8 cellular contexts compared by ENCODE assay signal in genomic region chr22:25202290-25202921, GRCh38. TPM values are rescaled to one million over a fixed set of nuclear protein-coding genes. Genes with fewer than 3 reads are reported as not detected.
DNase-seq lines count a peak whose midpoint lies in the region; ATAC-seq and TF ChIP-seq lines count a peak whose summit lies in the region.

No MANE protein-coding gene starts in this region.

- DNase-seq in activated gamma-delta T cell treated with Interleukin-2 at 50 U/mL for 16 hours (peak; percentile 51), activated gamma-delta T cell (lab: John Stamatoyannopoulos, UW) (no peak), NCI-H345 (lab: John Stamatoyannopoulos, UW) (peak; percentile 48), dermis microvascular lymphatic vessel endothelial cell (ENCODE audit: low read depth in 2 of 2) (peak; percentile 36 to 64), lower lobe of right lung (peak; percentile 60)
- peak; percentile 87 for DNase-seq in activated CD4-positive, alpha-beta T cell treated with anti-CD3 and anti-CD28 coated beads, Interleukin-2, amount 10 ng/mL, durations not matched to agents 24 days and 14 days
- DNase-seq in stimulated activated CD8-positive, alpha-beta memory T cell treated with anti-CD3 and anti-CD28 coated beads, Interleukin-15, amount 100 ng/mL, for 24 hours (ENCODE audit: low read depth), result peak; percentile 25

- H3K27me3 Mint-ChIP-seq in activated CD4-positive, alpha-beta T cell treated with anti-CD3 and anti-CD28 coated beads, Interleukin-2, amount 10 ng/mL, durations not matched to agents 24 days and 14 days, result no peaks in the 10 kb centered on the region

- peak; percentile 87 for TF ChIP-seq CTCF in lower lobe of right lung (IDR thresholded peaks at IDR 0.05)

- H3K4me3 ChIP-seq in lower lobe of right lung, result no peak overlapping the region

- H3K27ac ChIP-seq in lower lobe of right lung, result no peak overlapping the region

- H3K27me3 ChIP-seq in lower lobe of right lung (ENCODE audit: low read depth), result no peaks in the 10 kb centered on the region

- no peak overlapping the region for H3K4me3 Mint-ChIP-seq in activated CD4-positive, alpha-beta T cell treated with anti-CD3 and anti-CD28 coated beads, Interleukin-2, amount 10 ng/mL, durations not matched to agents 24 days and 14 days

- no peaks in the 10 kb centered on the region for H3K9me3 Mint-ChIP-seq in activated CD4-positive, alpha-beta T cell treated with anti-CD3 and anti-CD28 coated beads, Interleukin-2, amount 10 ng/mL, durations not matched to agents 24 days and 14 days

- H3K9me3 ChIP-seq in lower lobe of right lung, result no peaks in the 10 kb centered on the region

- H3K27ac Mint-ChIP-seq in activated CD4-positive, alpha-beta T cell treated with anti-CD3 and anti-CD28 coated beads, Interleukin-2, amount 10 ng/mL, durations not matched to agents 24 days and 14 days, result no peak overlapping the region

- H3K36me3 ChIP-seq in lower lobe of right lung, result peaks cover 12% of the 10 kb centered on the region

- H3K36me3 Mint-ChIP-seq in activated CD4-positive, alpha-beta T cell treated with anti-CD3 and anti-CD28 coated beads, Interleukin-2, amount 10 ng/mL, durations not matched to agents 24 days and 14 days (ENCODE audit: low read depth), result no peaks in the 10 kb centered on the region

- ATAC-seq in lower lobe of right lung (peak; percentile 71 to 80), GM18873 (IDR thresholded peaks at IDR 0.05; ENCODE audit: low FRiP score, unreplicated experiment) (no peak)

- peaks cover 2% of the 10 kb centered on the region for H3K4me1 Mint-ChIP-seq in activated CD4-positive, alpha-beta T cell treated with anti-CD3 and anti-CD28 coated beads, Interleukin-2, amount 10 ng/mL, durations not matched to agents 24 days and 14 days

- intact Hi-C loops in activated CD4-positive, alpha-beta T cell treated with anti-CD3 and anti-CD28 coated beads, Interleukin-2, amount 10 ng/mL, durations not matched to agents 24 days and 14 days (cut with micrococcal nuclease), result loop anchor here (1.0 to 10.0 kb wide), 3 partner anchors 121 to 1128 kb away; no protein-coding TSS in a partner anchor
- intact Hi-C loops in lower lobe of right lung (cut with DNase I), result no loop called here

- H3K4me1 ChIP-seq in lower lobe of right lung, result no peaks in the 10 kb centered on the region

RNA-seq across cellular contexts. Expression of gene CRYBB3, which starts 2.7 kb away (rescaled TPM):
- 0.49 TPM in 1 of 2 replicates, not detected in the other for total RNA-seq in activated CD4-positive, alpha-beta T cell treated with anti-CD3 and anti-CD28 coated beads, Interleukin-2, amount 10 ng/mL, durations not matched to agents 24 days and 14 days
- total RNA-seq in dermis microvascular lymphatic vessel endothelial cell (not detected in 2 replicates), lower lobe of right lung (0.74 TPM)

RNA-seq across cellular contexts. Expression of gene CRYBB2, which starts 17.0 kb away (rescaled TPM):
- total RNA-seq in activated CD4-positive, alpha-beta T cell treated with anti-CD3 and anti-CD28 coated beads, Interleukin-2, amount 10 ng/mL, durations not matched to agents 24 days and 14 days, result not detected in 2 replicates
- total RNA-seq in dermis microvascular lymphatic vessel endothelial cell (not detected in 2 replicates), lower lobe of right lung (not detected)
